Comparison of ENCODE assay signal across 8 cellular contexts in the genomic region with DNA sequence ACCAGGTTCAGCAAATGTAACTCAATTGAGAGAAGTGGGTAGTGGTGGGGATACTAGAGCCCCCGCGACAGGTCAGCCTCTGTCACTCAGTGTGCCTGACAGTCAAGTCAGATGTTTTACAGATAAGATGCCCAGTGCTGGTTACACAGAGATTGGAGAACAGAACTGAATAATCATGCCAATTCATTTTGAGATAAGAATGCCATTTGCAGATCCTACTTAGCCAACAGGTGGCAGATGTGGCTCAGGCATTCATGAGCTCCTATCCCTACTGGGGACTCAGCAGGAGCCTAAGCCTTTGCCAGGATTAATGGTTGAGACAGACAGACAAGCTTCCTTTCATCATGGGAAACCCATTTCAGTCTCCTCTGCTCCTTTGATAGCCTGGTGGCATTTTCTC.
A peak's percentile ranks its signal among the peaks of the same experiment; 100 is the strongest.
DNase-seq lines count a peak whose midpoint lies in the region; ATAC-seq and TF ChIP-seq lines count a peak whose summit lies in the region.

No MANE protein-coding gene starts in this region.

- H3F3A ChIP-seq in PC-3 (ENCODE audit: low read length, unreplicated experiment): no peaks in the 10 kb centered on the region

- no peaks in the 10 kb centered on the region for H3K9me3 ChIP-seq in PC-3 (ENCODE audit: low read length)

- no peaks in the 10 kb centered on the region for H3K79me2 ChIP-seq in PC-3 (ENCODE audit: low read length)

- no peak overlapping the region for H3K4me3 ChIP-seq in H7 (ENCODE audit: insufficient read depth, low read depth, low read length)
- H3K4me3 ChIP-seq in PC-3 (ENCODE audit: low read length): no peak overlapping the region
- no peak overlapping the region for H3K4me3 ChIP-seq in fibroblast of villous mesenchyme (ENCODE audit: low read depth, low read length)

- H2AFZ ChIP-seq in PC-3 (ENCODE audit: low read length): no peak overlapping the region

- no peaks in the 10 kb centered on the region for H3K27me3 ChIP-seq in H7 (ENCODE audit: control insufficient read depth, insufficient read depth, low read length)
- no peaks in the 10 kb centered on the region for H3K27me3 ChIP-seq in PC-3 (ENCODE audit: low read length)

- no peak overlapping the region for H3K9ac ChIP-seq in PC-3 (ENCODE audit: low read length)

- BruUV-seq in PC-3 (replicated peaks; lab: Mats Ljungman, UMichigan): no TSS peak

- no peaks in the 10 kb centered on the region for H4K20me1 ChIP-seq in PC-3 (ENCODE audit: low read length)

- no peak overlapping the region for H3K27ac ChIP-seq in PC-3 (ENCODE audit: low read length)

- intact Hi-C loops in PC-3 (cut with micrococcal nuclease): loop anchor here (1.0 kb wide), 1 partner anchor 62 kb away; no protein-coding TSS in a partner anchor

- DNase-seq in A172 (ENCODE audit: low spot score) (peak; percentile 58), H7 (peak; percentile 87), PC-3 (peak; percentile 49), fibroblast of villous mesenchyme (ENCODE audit: low read depth) (peak; percentile 33), GM19238 (ENCODE audit: insufficient read length, low spot score) (no peak), foreskin melanocyte (no peak)

- TF ChIP-seq CTCF in PC-3 (conservative IDR thresholded peaks at IDR 0.05; ENCODE audit: low read depth, low read length) (peak; percentile 47), fibroblast of villous mesenchyme (IDR thresholded peaks at IDR 0.05; ENCODE audit: insufficient read depth, low read depth, low read length) (peak; percentile 29)

- no peak overlapping the region for H3K4me2 ChIP-seq in PC-3 (ENCODE audit: low read length)

- peaks cover 10% of the 10 kb centered on the region for H3K4me1 ChIP-seq in PC-3 (ENCODE audit: insufficient read depth, low read length)

- POLR2A ChIA-PET in PC-3 (lab: Charles Lee; ENCODE audit: unreplicated experiment): no interaction called here

- no peaks in the 10 kb centered on the region for H3K9me2 ChIP-seq in PC-3 (replicated peaks; ENCODE audit: low read length)

- ATAC-seq in PC-3: peak; percentile 62
- ATAC-seq in GM21723 (IDR thresholded peaks at IDR 0.05; ENCODE audit: unreplicated experiment): no peak
- no peak for ATAC-seq in GM19023 (IDR thresholded peaks at IDR 0.05; ENCODE audit: unreplicated experiment)

- CTCF ChIA-PET in PC-3 (lab: Charles Lee): interaction anchor here (1.0 to 1.5 kb wide), 4 partner anchors 53 to 212 kb away, joined by 3 to 16 read pairs (median 9); no protein-coding TSS in a partner anchor

- H3K36me3 ChIP-seq in H7 (replicated peaks; ENCODE audit: control insufficient read depth, insufficient read depth, low read length) (0 out of 2 replicates have a peak, but pooled peaks cover 1% of the 10 kb centered on the region), PC-3 (ENCODE audit: low read depth, low read length) (no peaks in the 10 kb centered on the region)

Comparison
In these comparisons a context has a peak if more than half of its experiments do, and no peak if none do; other contexts are left out.
1. DNase-seq: peak in A172 (single experiment), H7 (single experiment), PC-3 (single experiment) and fibroblast of villous mesenchyme (single experiment); none in GM19238 (single experiment) and foreskin melanocyte (single experiment).